10 cellular contexts compared by ENCODE assay signal in the genomic region with DNA sequence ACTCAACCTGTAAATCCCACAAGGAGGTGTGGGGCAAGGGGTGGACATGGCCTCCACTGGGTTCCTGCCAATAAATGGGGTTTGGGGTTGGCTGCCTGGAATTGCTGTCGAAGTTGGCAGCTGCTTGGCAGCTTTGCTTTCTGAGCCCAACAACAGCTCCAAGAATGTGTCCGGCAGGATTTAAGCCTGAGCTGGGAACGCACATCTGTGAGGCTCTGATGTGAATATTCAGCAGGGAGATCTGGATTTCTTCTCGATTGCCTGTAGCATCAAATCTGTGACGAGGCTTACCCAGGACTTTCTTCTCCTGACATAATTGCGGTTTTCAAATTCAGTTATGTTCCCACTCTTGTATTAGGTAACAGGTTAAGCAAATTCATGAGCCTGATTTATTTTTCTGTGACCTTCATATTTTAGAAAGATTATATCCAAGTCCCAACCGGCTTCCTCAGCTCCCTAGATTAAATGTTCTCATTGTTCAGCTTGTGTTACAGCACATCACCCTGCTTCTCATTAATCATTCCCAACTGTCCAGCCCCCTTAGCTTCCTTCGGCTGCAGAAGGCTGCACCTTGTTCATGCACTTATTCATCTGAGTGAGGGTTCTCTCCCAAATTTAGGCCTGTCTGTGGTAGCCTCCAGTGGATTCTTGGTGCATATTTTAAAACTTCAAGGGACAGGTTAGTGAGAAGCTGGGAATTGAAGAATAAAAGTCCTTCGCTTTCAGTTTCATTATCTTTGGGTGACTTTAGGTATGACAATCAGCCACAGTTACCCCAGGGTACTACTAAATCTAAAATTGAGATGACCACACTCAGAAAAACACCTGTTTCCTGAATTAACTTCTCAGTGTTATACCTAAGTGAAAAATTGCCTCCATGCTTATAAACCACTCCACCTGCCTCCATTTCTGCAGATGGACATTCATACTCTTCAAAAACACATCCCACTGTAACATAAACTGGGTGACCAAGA.
DNase-seq lines count a peak whose midpoint lies in the region; ATAC-seq lines count a peak whose summit lies in the region.
"Had no signal": no experiment of that assay in that cellular context is flagged by ENCODE, and none has a peak within 500 bp of the region (broad histone marks: within the 10 kb centered on the region; RNA-seq: fewer than 3 reads in every experiment).

No MANE protein-coding gene starts in this region.

- ATAC-seq in GM18858 (IDR thresholded peaks at IDR 0.05; ENCODE audit: unreplicated experiment) (peak; percentile 80), GM21529 (IDR thresholded peaks at IDR 0.05; ENCODE audit: unreplicated experiment) (peak; percentile 78), HG03439 (IDR thresholded peaks at IDR 0.05; ENCODE audit: unreplicated experiment) (peak; percentile 88), HG03457 (IDR thresholded peaks at IDR 0.05; ENCODE audit: unreplicated experiment) (no peak)

- in situ Hi-C loops in KBM-7 (cut with MboI; ENCODE audit: low pct_unique_long_range_greater_than_20kb, low sequenced_read_pairs): no loop called here

- DNase-seq in myocyte (ENCODE audit: low read depth) (peak; percentile 76), NOMO-1 treated with DMSO at 0.1 percent for 48 hours (lab: John Stamatoyannopoulos, UW; ENCODE audit: unreplicated experiment) (no peak), activated gamma-delta T cell treated with Interleukin-2 at 50 U/mL for 16 hours (no peak), KBM-7 (no peak)
- DNase-seq: GOT3, NCI-H1048 had no signal
